ENCODE assay signal across 1 cellular context in genomic region chr1:244322791-244323521, GRCh38.
TF ChIP-seq lines count a peak whose summit lies in the region.

No MANE protein-coding gene starts in this region.

TF ChIP-seq in K562, 482 proteins besides CTCF, POLR2A, EP300 and RAD21 (continued from another document and continues in another):
- no peak for TF ChIP-seq ZNF407 (IDR thresholded peaks at IDR 0.05; ENCODE audit: low read depth)
- peak; percentile 84 for TF ChIP-seq ZNF175 (CRISPR knock-in tag; IDR thresholded peaks at IDR 0.05; ENCODE audit: low read depth)
- no peak for TF ChIP-seq MEIS2 (IDR thresholded peaks at IDR 0.05; ENCODE audit: partially characterized antibody)
- TF ChIP-seq SIN3A (IDR thresholded peaks at IDR 0.05; ENCODE audit: borderline replicate concordance in 2 of 2, control insufficient read depth in 1 of 2, low read depth in 2 of 2, low read length in 2 of 2), result no peak
- peak; percentile 97 for TF ChIP-seq ATF3 (IDR thresholded peaks at IDR 0.05)
- peak; percentile 85 for TF ChIP-seq ATF3 (CRISPR knock-in tag; conservative IDR thresholded peaks at IDR 0.05)
- TF ChIP-seq ZEB2 (IDR thresholded peaks at IDR 0.05), result no peak
- TF ChIP-seq ZNF274 (IDR thresholded peaks at IDR 0.05; ENCODE audit: borderline replicate concordance, low read depth, low read length), result no peak
- no peak for TF ChIP-seq SMAD3 (CRISPR knock-in tag; conservative IDR thresholded peaks at IDR 0.05)
- no peak for TF ChIP-seq EWSR1 (IDR thresholded peaks at IDR 0.05; ENCODE audit: borderline replicate concordance, low read depth, partially characterized antibody)
- no peak for TF ChIP-seq HEY1 (CRISPR knock-in tag; IDR thresholded peaks at IDR 0.05; ENCODE audit: borderline replicate concordance)
- TF ChIP-seq GTF3C2 (IDR thresholded peaks at IDR 0.05; ENCODE audit: borderline replicate concordance, extremely low read depth, insufficient read length), result no peak
- TF ChIP-seq XRCC4 (IDR thresholded peaks at IDR 0.05; ENCODE audit: extremely low read depth, insufficient read depth, insufficient read length), result no peak
- no peak for TF ChIP-seq ZNF165 (CRISPR knock-in tag; IDR thresholded peaks at IDR 0.05; ENCODE audit: borderline replicate concordance)
- peak in 1 of 2 experiments; percentile 28; a peak in 1 of 4 replicates for TF ChIP-seq ARNT (IDR thresholded peaks at IDR 0.05)
- TF ChIP-seq ZNF696 (CRISPR knock-in tag; conservative IDR thresholded peaks at IDR 0.05), result no peak
- TF ChIP-seq MNT (conservative IDR thresholded peaks at IDR 0.05), result no peak
- TF ChIP-seq ZNF551 (CRISPR knock-in tag; IDR thresholded peaks at IDR 0.05), result no peak
- TF ChIP-seq STAT6 (CRISPR knock-in tag; IDR thresholded peaks at IDR 0.05), result 0 out of 2 replicates have a peak, but pooled peaks have one; percentile 52
- TF ChIP-seq ZBTB26 (CRISPR knock-in tag; IDR thresholded peaks at IDR 0.05), result no peak
- TF ChIP-seq RBM14 (IDR thresholded peaks at IDR 0.05; ENCODE audit: borderline replicate concordance, insufficient read depth, low read depth, low read length), result no peak
- TF ChIP-seq RBFOX2 (IDR thresholded peaks at IDR 0.05; ENCODE audit: low read depth, low read length), result 0 out of 2 replicates have a peak, but pooled peaks have one; percentile 19
- no peak for TF ChIP-seq HMG20B (CRISPR knock-in tag; IDR thresholded peaks at IDR 0.05)
- no peak for TF ChIP-seq CREB3 (tag; conservative IDR thresholded peaks at IDR 0.05; ENCODE audit: low read depth)
- TF ChIP-seq ZNF174 (CRISPR knock-in tag; IDR thresholded peaks at IDR 0.05), result no peak
- TF ChIP-seq ZNF232 (CRISPR knock-in tag; IDR thresholded peaks at IDR 0.05), result no peak
- TF ChIP-seq TAF15 (IDR thresholded peaks at IDR 0.05; ENCODE audit: low read depth, low read length), result no peak
- no peak for TF ChIP-seq YBX1 (IDR thresholded peaks at IDR 0.05)
- TF ChIP-seq ZNF143 (CRISPR knock-in tag; IDR thresholded peaks at IDR 0.05), result no peak
- no peak for TF ChIP-seq ETV6 (IDR thresholded peaks at IDR 0.05; ENCODE audit: borderline replicate concordance in 1 of 2, low read depth in 2 of 2, low read length in 1 of 2)
- no peak for TF ChIP-seq ETV6 (CRISPR knock-in tag; IDR thresholded peaks at IDR 0.05; ENCODE audit: borderline replicate concordance)
- no peak for TF ChIP-seq ZNF263 (CRISPR knock-in tag; IDR thresholded peaks at IDR 0.05; ENCODE audit: borderline replicate concordance)
- peak; percentile 37 for TF ChIP-seq SMARCB1 (IDR thresholded peaks at IDR 0.05; ENCODE audit: insufficient read length, low read depth)
- TF ChIP-seq NR2F6 (CRISPR knock-in tag; IDR thresholded peaks at IDR 0.05), result no peak
- no peak for TF ChIP-seq ZZZ3 (IDR thresholded peaks at IDR 0.05)
- TF ChIP-seq TCF7L2 (IDR thresholded peaks at IDR 0.05; ENCODE audit: low read depth, low read length), result no peak
- no peak for TF ChIP-seq ZBTB9 (CRISPR knock-in tag; IDR thresholded peaks at IDR 0.05)
